Comparison of ENCODE assay signal across 8 cellular contexts in the genomic region with DNA sequence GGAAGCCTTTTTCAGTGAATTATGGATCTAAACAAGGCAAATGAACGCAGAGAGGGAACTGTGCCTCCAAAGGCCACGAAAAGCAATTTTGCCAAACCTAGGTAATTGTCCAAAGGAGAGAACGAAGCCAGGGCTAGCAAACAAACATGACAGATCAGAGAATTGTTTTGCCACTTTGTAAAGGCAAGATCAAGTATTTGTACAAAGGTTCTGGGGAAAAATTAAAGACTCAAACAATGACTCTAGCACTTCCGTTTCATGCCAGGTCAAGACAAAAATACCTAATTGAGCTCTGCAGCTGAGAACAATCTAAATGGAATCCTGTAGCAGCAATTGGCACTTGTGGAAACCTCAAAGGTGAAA. TPM values are rescaled to one million over a fixed set of nuclear protein-coding genes. Genes with fewer than 3 reads are reported as not detected.
DNase-seq lines count a peak whose midpoint lies in the region; ATAC-seq lines count a peak whose summit lies in the region.

No MANE protein-coding gene starts in this region.

- ATAC-seq in GM18867 (IDR thresholded peaks at IDR 0.05; ENCODE audit: unreplicated experiment) (peak; percentile 46), HG03135 (IDR thresholded peaks at IDR 0.05; ENCODE audit: unreplicated experiment) (peak; percentile 25), HG02840 (IDR thresholded peaks at IDR 0.05; ENCODE audit: low FRiP score, unreplicated experiment) (no peak)

- peak; percentile 35 for DNase-seq in astrocyte of the hippocampus (ENCODE audit: low read depth, low spot score)
- peak; percentile 67 for DNase-seq in renal cortical epithelial cell (ENCODE audit: low read depth)
- no peak for DNase-seq in AG08395 (ENCODE audit: low spot score)
- DNase-seq in NCI-H1694 treated with DMSO at 0.1 percent for 48 hours (lab: John Stamatoyannopoulos, UW), result no peak
- no peak for DNase-seq in DMS79 treated with DMSO at 0.1 percent for 48 hours (lab: John Stamatoyannopoulos, UW)

RNA-seq across cellular contexts. Expression of a gene that starts 8.5 kb away (rescaled TPM):
- total RNA-seq in renal cortical epithelial cell, result 82.5 and 196 TPM in 2 replicates

Comparison
In these comparisons a context has a peak if more than half of its experiments do, and no peak if none do; other contexts are left out.
1. DNase-seq: peak in astrocyte of the hippocampus (single experiment) and renal cortical epithelial cell (single experiment); none in AG08395 (single experiment), NCI-H1694 treated with DMSO at 0.1 percent for 48 hours (single experiment) and DMS79 treated with DMSO at 0.1 percent for 48 hours (single experiment).